2 cellular contexts compared by ENCODE assay signal in the genomic region with DNA sequence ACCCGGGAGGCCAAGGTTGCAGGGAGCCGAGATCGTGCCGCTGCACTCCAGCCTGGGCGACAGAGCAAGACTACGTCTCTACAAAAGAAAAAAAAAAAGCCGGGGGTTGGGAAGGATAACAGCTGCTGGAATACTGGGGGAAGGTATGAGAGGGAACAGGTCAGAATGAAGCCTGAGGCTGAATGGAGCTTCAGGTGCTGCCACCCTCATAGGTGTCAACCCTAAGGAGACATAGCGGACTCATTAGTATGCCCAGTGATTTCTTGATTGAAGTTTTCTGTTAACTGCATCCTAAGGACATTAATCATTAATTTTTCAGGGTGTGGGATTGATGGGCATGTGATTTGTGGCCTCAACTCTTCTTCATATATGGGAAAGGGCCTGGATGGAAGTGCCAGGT.
A peak's percentile ranks its signal among the peaks of the same experiment; 100 is the strongest.
TF ChIP-seq lines count a peak whose summit lies in the region.

No MANE protein-coding gene starts in this region.

TF ChIP-seq in GM12878, 131 proteins besides CTCF, POLR2A, EP300 and RAD21:
- TF ChIP-seq, protein P1, sequence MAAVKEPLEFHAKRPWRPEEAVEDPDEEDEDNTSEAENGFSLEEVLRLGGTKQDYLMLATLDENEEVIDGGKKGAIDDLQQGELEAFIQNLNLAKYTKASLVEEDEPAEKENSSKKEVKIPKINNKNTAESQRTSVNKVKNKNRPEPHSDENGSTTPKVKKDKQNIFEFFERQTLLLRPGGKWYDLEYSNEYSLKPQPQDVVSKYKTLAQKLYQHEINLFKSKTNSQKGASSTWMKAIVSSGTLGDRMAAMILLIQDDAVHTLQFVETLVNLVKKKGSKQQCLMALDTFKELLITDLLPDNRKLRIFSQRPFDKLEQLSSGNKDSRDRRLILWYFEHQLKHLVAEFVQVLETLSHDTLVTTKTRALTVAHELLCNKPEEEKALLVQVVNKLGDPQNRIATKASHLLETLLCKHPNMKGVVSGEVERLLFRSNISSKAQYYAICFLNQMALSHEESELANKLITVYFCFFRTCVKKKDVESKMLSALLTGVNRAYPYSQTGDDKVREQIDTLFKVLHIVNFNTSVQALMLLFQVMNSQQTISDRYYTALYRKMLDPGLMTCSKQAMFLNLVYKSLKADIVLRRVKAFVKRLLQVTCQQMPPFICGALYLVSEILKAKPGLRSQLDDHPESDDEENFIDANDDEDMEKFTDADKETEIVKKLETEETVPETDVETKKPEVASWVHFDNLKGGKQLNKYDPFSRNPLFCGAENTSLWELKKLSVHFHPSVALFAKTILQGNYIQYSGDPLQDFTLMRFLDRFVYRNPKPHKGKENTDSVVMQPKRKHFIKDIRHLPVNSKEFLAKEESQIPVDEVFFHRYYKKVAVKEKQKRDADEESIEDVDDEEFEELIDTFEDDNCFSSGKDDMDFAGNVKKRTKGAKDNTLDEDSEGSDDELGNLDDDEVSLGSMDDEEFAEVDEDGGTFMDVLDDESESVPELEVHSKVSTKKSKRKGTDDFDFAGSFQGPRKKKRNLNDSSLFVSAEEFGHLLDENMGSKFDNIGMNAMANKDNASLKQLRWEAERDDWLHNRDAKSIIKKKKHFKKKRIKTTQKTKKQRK (IDR thresholded peaks at IDR 0.05; ENCODE audit: low read depth, low read length) = no peak
- TF ChIP-seq CBX5 (IDR thresholded peaks at IDR 0.05; ENCODE audit: low read depth) = no peak
- TF ChIP-seq, protein P2, sequence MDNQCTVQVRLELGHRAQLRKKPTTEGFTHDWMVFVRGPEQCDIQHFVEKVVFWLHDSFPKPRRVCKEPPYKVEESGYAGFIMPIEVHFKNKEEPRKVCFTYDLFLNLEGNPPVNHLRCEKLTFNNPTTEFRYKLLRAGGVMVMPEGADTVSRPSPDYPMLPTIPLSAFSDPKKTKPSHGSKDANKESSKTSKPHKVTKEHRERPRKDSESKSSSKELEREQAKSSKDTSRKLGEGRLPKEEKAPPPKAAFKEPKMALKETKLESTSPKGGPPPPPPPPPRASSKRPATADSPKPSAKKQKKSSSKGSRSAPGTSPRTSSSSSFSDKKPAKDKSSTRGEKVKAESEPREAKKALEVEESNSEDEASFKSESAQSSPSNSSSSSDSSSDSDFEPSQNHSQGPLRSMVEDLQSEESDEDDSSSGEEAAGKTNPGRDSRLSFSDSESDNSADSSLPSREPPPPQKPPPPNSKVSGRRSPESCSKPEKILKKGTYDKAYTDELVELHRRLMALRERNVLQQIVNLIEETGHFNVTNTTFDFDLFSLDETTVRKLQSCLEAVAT (IDR thresholded peaks at IDR 0.05) = peak; percentile 9; the same call in 1 of the 2 replicates
- no peak for TF ChIP-seq SRF (IDR thresholded peaks at IDR 0.05; ENCODE audit: low read depth in 2 of 2, low read length in 2 of 2)

TF ChIP-seq in GM12891, 5 proteins besides CTCF, POLR2A, EP300 and RAD21:
- TF ChIP-seq POLR2AphosphoS5 (IDR thresholded peaks at IDR 0.05; ENCODE audit: low read depth, low read length) = no peak
